Comparison of ENCODE assay signal across 25 cellular contexts in the genomic region with DNA sequence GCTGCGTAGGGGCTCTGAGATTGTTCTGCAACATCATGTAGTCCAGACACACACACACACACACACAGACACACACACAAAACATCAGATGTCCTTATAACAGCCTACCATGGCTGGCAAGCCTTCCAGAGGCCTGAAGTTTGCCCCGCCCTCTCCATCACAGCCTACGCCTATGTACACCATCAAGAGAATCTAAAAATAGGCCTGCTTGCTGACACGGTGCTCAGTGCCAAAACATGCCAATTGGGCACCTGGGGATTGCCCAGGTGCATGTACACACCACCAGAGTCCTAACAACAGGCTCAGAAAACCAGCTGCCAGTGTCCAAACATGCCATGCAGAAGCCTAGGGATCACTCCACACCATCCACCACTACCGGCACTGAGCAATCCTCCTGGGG.
"Had no signal": no experiment of that assay in that cellular context is flagged by ENCODE, and none has a peak within 500 bp of the region (broad histone marks: within the 10 kb centered on the region; RNA-seq: fewer than 3 reads in every experiment).

No MANE protein-coding gene starts in this region.

- H3K27me3 ChIP-seq: esophagus muscularis mucosa, gastrocnemius medialis, right lobe of liver, transverse colon had no signal

- DNase-seq: effector memory CD8-positive, alpha-beta T cell; gastrocnemius medialis; immature natural killer cell; left cardiac atrium; left ventricle myocardium inferior; lower lobe of right lung; midbrain; occipital lobe; right lobe of liver; stimulated activated CD4-positive, alpha-beta T cell treated with anti-CD3 and anti-CD28 coated beads, Interleukin-4, amount 100 ng/mL, for 1 hour; stimulated activated CD8-positive, alpha-beta memory T cell treated with anti-CD3 and anti-CD28 coated beads, Interleukin-4, amount 100 ng/mL, for 48 hours; stimulated activated naive CD8-positive, alpha-beta T cell treated with anti-CD3 and anti-CD28 coated beads, Interleukin-15, amount 100 ng/mL, for 72 hours; substantia nigra; transverse colon had no signal

- H3K4me3 ChIP-seq: esophagus muscularis mucosa, gastrocnemius medialis, left ventricle myocardium inferior, lower lobe of right lung, prostate gland, right lobe of liver, thoracic aorta, transverse colon had no signal

- H3K4me3 Mint-ChIP-seq: dendritic cell treated with granulocyte-macrophage colony-stimulating factor and Interleukin-4, amounts not matched to agents 40 ng/mL and 50 ng/mL, for 4 days; effector memory CD8-positive, alpha-beta T cell; memory B cell; natural killer cell treated with Interleukin-12 subunit alpha and Interleukin-12 subunit beta and Interleukin-15 and Interleukin-18, amount 100 ng/mL, for 72 hours; stimulated activated effector memory CD8-positive, alpha-beta T cell treated with anti-CD3 and anti-CD28 coated beads, Interleukin-12 subunit alpha, Interleukin-12 subunit beta, amount 100 ng/mL, for 72 hours; stimulated activated naive CD8-positive, alpha-beta T cell treated with anti-CD3 and anti-CD28 coated beads, Interleukin-15, amount 100 ng/mL, for 72 hours had no signal

- H3K27me3 Mint-ChIP-seq: dendritic cell treated with granulocyte-macrophage colony-stimulating factor and Interleukin-4, amounts not matched to agents 40 ng/mL and 50 ng/mL, for 4 days; effector memory CD8-positive, alpha-beta T cell; memory B cell; natural killer cell treated with Interleukin-12 subunit alpha and Interleukin-12 subunit beta and Interleukin-15 and Interleukin-18, amount 100 ng/mL, for 72 hours; stimulated activated naive CD8-positive, alpha-beta T cell treated with anti-CD3 and anti-CD28 coated beads, Interleukin-15, amount 100 ng/mL, for 72 hours had no signal

- H3K4me1 Mint-ChIP-seq: memory B cell; stimulated activated effector memory CD8-positive, alpha-beta T cell treated with anti-CD3 and anti-CD28 coated beads, Interleukin-12 subunit alpha, Interleukin-12 subunit beta, amount 100 ng/mL, for 72 hours; stimulated activated naive CD8-positive, alpha-beta T cell treated with anti-CD3 and anti-CD28 coated beads, Interleukin-15, amount 100 ng/mL, for 72 hours had no signal

- H3K27ac Mint-ChIP-seq: dendritic cell treated with granulocyte-macrophage colony-stimulating factor and Interleukin-4, amounts not matched to agents 40 ng/mL and 50 ng/mL, for 4 days; effector memory CD8-positive, alpha-beta T cell; memory B cell; stimulated activated effector memory CD8-positive, alpha-beta T cell treated with anti-CD3 and anti-CD28 coated beads, Interleukin-12 subunit alpha, Interleukin-12 subunit beta, amount 100 ng/mL, for 72 hours; stimulated activated naive CD8-positive, alpha-beta T cell treated with anti-CD3 and anti-CD28 coated beads, Interleukin-15, amount 100 ng/mL, for 72 hours had no signal

- FAIRE-seq: colon, keratinocyte had no signal

- H3K4me1 ChIP-seq: esophagus muscularis mucosa, gastrocnemius medialis, left ventricle myocardium inferior, lower lobe of right lung, parathyroid adenoma, prostate gland, right lobe of liver, transverse colon had no signal

- H3K36me3 ChIP-seq: esophagus muscularis mucosa, gastrocnemius medialis, left ventricle myocardium inferior, lower lobe of right lung, prostate gland, right lobe of liver, thoracic aorta, transverse colon had no signal

- ATAC-seq: effector memory CD8-positive, alpha-beta T cell; gastrocnemius medialis; left cardiac atrium; right lobe of liver; stimulated activated effector memory CD8-positive, alpha-beta T cell treated with anti-CD3 and anti-CD28 coated beads, Interleukin-12 subunit alpha, Interleukin-12 subunit beta, amount 100 ng/mL, for 72 hours; stimulated activated naive CD8-positive, alpha-beta T cell treated with anti-CD3 and anti-CD28 coated beads, Interleukin-15, amount 100 ng/mL, for 72 hours had no signal

- H3K36me3 Mint-ChIP-seq: memory B cell; natural killer cell treated with Interleukin-12 subunit alpha and Interleukin-12 subunit beta and Interleukin-15 and Interleukin-18, amount 100 ng/mL, for 72 hours; stimulated activated effector memory CD8-positive, alpha-beta T cell treated with anti-CD3 and anti-CD28 coated beads, Interleukin-12 subunit alpha, Interleukin-12 subunit beta, amount 100 ng/mL, for 72 hours had no signal

- H3K27ac ChIP-seq: epithelial cell of prostate, esophagus muscularis mucosa, gastrocnemius medialis, left ventricle myocardium inferior, lower lobe of right lung, parathyroid adenoma, prostate gland, right lobe of liver, thoracic aorta, transverse colon had no signal

- H3K9me3 ChIP-seq: gastrocnemius medialis, prostate gland, right lobe of liver, thoracic aorta had no signal
